In genomic region chr5:76460104-76460503, GRCh38 we compare ENCODE assay signal across 1 cellular context.
TF ChIP-seq lines count a peak whose summit lies in the region.

No MANE protein-coding gene starts in this region.

TF ChIP-seq in H1, 55 proteins besides CTCF, POLR2A, EP300 and RAD21:
- TF ChIP-seq CHD2 (IDR thresholded peaks at IDR 0.05; ENCODE audit: low read length) (no peak), RXRA (IDR thresholded peaks at IDR 0.05; ENCODE audit: insufficient read depth, low read depth, low read length) (no peak), NANOG (IDR thresholded peaks at IDR 0.05; ENCODE audit: insufficient read depth, low read depth, low read length, poor library complexity, severe bottlenecking) (no peak), TEAD4 (IDR thresholded peaks at IDR 0.05; ENCODE audit: low read depth, low read length) (no peak), TAF7 (optimal IDR thresholded peaks at IDR 0.05; ENCODE audit: borderline replicate concordance, low read depth, low read length) (no peak), SIX5 (IDR thresholded peaks at IDR 0.05; ENCODE audit: low read depth, low read length) (no peak), SP1 (IDR thresholded peaks at IDR 0.05; ENCODE audit: low read depth, low read length) (no peak), BCL11A (IDR thresholded peaks at IDR 0.05; ENCODE audit: low read depth in 2 of 2, low read length in 2 of 2) (no peak), HDAC6 (IDR thresholded peaks at IDR 0.05; ENCODE audit: low read depth, low read length) (no peak), CHD7 (IDR thresholded peaks at IDR 0.05; ENCODE audit: insufficient replicate concordance, low read length) (no peak), EGR1 (IDR thresholded peaks at IDR 0.05; ENCODE audit: borderline replicate concordance, low read depth, low read length) (no peak), CBX5 (IDR thresholded peaks at IDR 0.05; ENCODE audit: low read depth, low read length) (no peak), KDM4A (IDR thresholded peaks at IDR 0.05; ENCODE audit: low read depth, low read length, severe bottlenecking) (no peak), SRF (IDR thresholded peaks at IDR 0.05; ENCODE audit: low read depth, low read length) (no peak), HDAC2 (IDR thresholded peaks at IDR 0.05; ENCODE audit: borderline replicate concordance in 1 of 2, low read depth in 2 of 2, low read length in 2 of 2) (no peak), TAF1 (IDR thresholded peaks at IDR 0.05; ENCODE audit: low read depth, low read length) (no peak), KDM5A (IDR thresholded peaks at IDR 0.05; ENCODE audit: low read length) (no peak), PHF8 (conservative IDR thresholded peaks at IDR 0.05; ENCODE audit: low read depth, low read length) (no peak)
- TF ChIP-seq, protein P1, sequence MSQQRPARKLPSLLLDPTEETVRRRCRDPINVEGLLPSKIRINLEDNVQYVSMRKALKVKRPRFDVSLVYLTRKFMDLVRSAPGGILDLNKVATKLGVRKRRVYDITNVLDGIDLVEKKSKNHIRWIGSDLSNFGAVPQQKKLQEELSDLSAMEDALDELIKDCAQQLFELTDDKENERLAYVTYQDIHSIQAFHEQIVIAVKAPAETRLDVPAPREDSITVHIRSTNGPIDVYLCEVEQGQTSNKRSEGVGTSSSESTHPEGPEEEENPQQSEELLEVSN (IDR thresholded peaks at IDR 0.05) = no peak
TF ChIP-seq in H1: peak in this region for 0.
